In genomic region chr1:21160263-21160662, GRCh38 we compare ENCODE assay signal across 1 cellular context.
TF ChIP-seq lines count a peak whose summit lies in the region.

No MANE protein-coding gene starts in this region.

TF ChIP-seq in HepG2, 621 proteins besides CTCF, POLR2A, EP300 and RAD21:
- TF ChIP-seq MTA3 (CRISPR knock-in tag; IDR thresholded peaks at IDR 0.05) = no peak
- TF ChIP-seq MAFK (conservative IDR thresholded peaks at IDR 0.05 in 1 of 2, IDR thresholded peaks at IDR 0.05 in 1 of 2; ENCODE audit: low read length in 2 of 2) = peak; percentile 23 to 27; a peak in 3 of 4 replicates
- no peak for TF ChIP-seq ZNF800 (CRISPR knock-in tag; IDR thresholded peaks at IDR 0.05)
- no peak for TF ChIP-seq HNRNPLL (IDR thresholded peaks at IDR 0.05; ENCODE audit: low read depth, low read length, poor library complexity, severe bottlenecking)
- TF ChIP-seq HNF4G (IDR thresholded peaks at IDR 0.05; ENCODE audit: borderline replicate concordance, low read depth, low read length) = no peak
- TF ChIP-seq HNF4G (CRISPR knock-in tag; IDR thresholded peaks at IDR 0.05; ENCODE audit: borderline replicate concordance, low read depth) = no peak
- TF ChIP-seq ZNF646 (CRISPR knock-in tag; IDR thresholded peaks at IDR 0.05) = no peak
